In genomic region chr2:139216435-139216834, GRCh38 we compare ENCODE assay signal across 40 cellular contexts.
"Had no signal": no experiment of that assay in that cellular context is flagged by ENCODE, and none has a peak within 500 bp of the region (broad histone marks: within the 10 kb centered on the region; RNA-seq: fewer than 3 reads in every experiment).

No MANE protein-coding gene starts in this region.

- H3K27me3 Mint-ChIP-seq: activated naive CD4-positive, alpha-beta T cell treated with anti-CD3 and anti-CD28 coated beads, Interleukin-2, amount 10 ng/mL, durations not matched to agents 7 days and 5 days; activated naive CD4-positive, alpha-beta T cell treated with anti-CD3 and anti-CD28 coated beads, Interleukin-2, amount 50 U/mL, for 24 hours; activated naive CD8-positive, alpha-beta T cell; activated naive CD8-positive, alpha-beta T cell treated with anti-CD3 and anti-CD28 coated beads for 36 hours; activated naive CD8-positive, alpha-beta T cell treated with anti-CD3 and anti-CD28 coated beads, Interleukin-2, amount 10 ng/mL, durations not matched to agents 7 days and 5 days; activated naive CD8-positive, alpha-beta T cell treated with anti-CD3 and anti-CD28 coated beads, Interleukin-2, amount 50 U/mL, for 24 hours; activated T-cell treated with anti-CD3 and anti-CD28 coated beads, Interleukin-2, amount 50 U/mL, for 24 hours; activated T-helper 17 cell treated with anti-CD3 and anti-CD28 coated beads, Interleukin-2, amount 50 U/mL, for 72 hours; brain; central memory CD8-positive, alpha-beta T cell had no signal

- FAIRE-seq: astrocyte, bronchial epithelial cell had no signal

- ATAC-seq: activated naive CD4-positive, alpha-beta T cell treated with anti-CD3 and anti-CD28 coated beads, Interleukin-2, amount 50 U/mL, for 72 hours; activated naive CD8-positive, alpha-beta T cell treated with anti-CD3 and anti-CD28 coated beads, Interleukin-2, amount 50 U/mL, for 24 hours; activated T-cell treated with anti-CD3 and anti-CD28 coated beads, Interleukin-2, amount 50 U/mL, for 4 hours; activated T-cell treated with anti-CD3 and anti-CD28 coated beads, Interleukin-2, amount 50 U/mL, for 72 hours; activated T-helper 17 cell treated with anti-CD3 and anti-CD28 coated beads, Interleukin-2, amount 50 U/mL, for 72 hours; body of pancreas had no signal

- H3K9me3 ChIP-seq: adrenal gland, ascending aorta, body of pancreas, breast epithelium had no signal

- H3K27ac Mint-ChIP-seq: activated naive CD4-positive, alpha-beta T cell treated with anti-CD3 and anti-CD28 coated beads for 36 hours; activated naive CD4-positive, alpha-beta T cell treated with anti-CD3 and anti-CD28 coated beads, Interleukin-2, amount 10 ng/mL, durations not matched to agents 7 days and 5 days; activated naive CD4-positive, alpha-beta T cell treated with anti-CD3 and anti-CD28 coated beads, Interleukin-2, amount 50 U/mL, for 24 hours; activated naive CD4-positive, alpha-beta T cell treated with anti-CD3 and anti-CD28 coated beads, Interleukin-2, amount 50 U/mL, for 72 hours; activated naive CD8-positive, alpha-beta T cell; activated naive CD8-positive, alpha-beta T cell treated with anti-CD3 and anti-CD28 coated beads for 36 hours; activated naive CD8-positive, alpha-beta T cell treated with anti-CD3 and anti-CD28 coated beads, Interleukin-2, amount 10 ng/mL, durations not matched to agents 7 days and 5 days; activated naive CD8-positive, alpha-beta T cell treated with anti-CD3 and anti-CD28 coated beads, Interleukin-2, amount 50 U/mL, for 24 hours; activated T-cell treated with anti-CD3 and anti-CD28 coated beads, Interleukin-2, amount 50 U/mL, for 24 hours; activated T-cell treated with anti-CD3 and anti-CD28 coated beads, Interleukin-2, amount 50 U/mL, for 72 hours; activated T-helper 1 cell treated with anti-CD3 and anti-CD28 coated beads, Interleukin-12 subunit alpha, Interleukin-12 subunit beta, Interleukin-2, Interleukin-4 antibody, amounts not matched to agents 30 ng/mL and 10 ng/mL and 1 ng/mL, durations not matched to agents 14 hours and 24 hours and 36 hours; activated T-helper 17 cell treated with anti-CD3 and anti-CD28 coated beads, Interleukin-2, amount 50 U/mL, for 72 hours; activated T-helper 2 cell treated with anti-CD3 and anti-CD28 coated beads, Interferon-gamma antibody, Interleukin-2, Interleukin-4, amounts not matched to agents 10 μg/mL and 5 μg/mL and 100 μg/mL, durations not matched to agents 14 hours and 24 hours and 36 hours; brain had no signal

- DNase-seq: activated effector memory CD4-positive, alpha-beta T cell treated with anti-CD3 and anti-CD28 coated beads, Interleukin-2, amount 50 U/mL, for 16 hours; activated effector memory CD4-positive, alpha-beta T cell treated with Interleukin-2 at 50 U/mL for 16 hours; activated gamma-delta T cell; activated gamma-delta T cell treated with Interleukin-2 at 50 U/mL for 16 hours; activated naive CD4-positive, alpha-beta T cell; activated naive CD4-positive, alpha-beta T cell treated with anti-CD3 and anti-CD28 coated beads for 36 hours; activated naive CD4-positive, alpha-beta T cell treated with anti-CD3 and anti-CD28 coated beads, Interleukin-2, amount 10 ng/mL, durations not matched to agents 7 days and 5 days; activated naive CD4-positive, alpha-beta T cell treated with anti-CD3 and anti-CD28 coated beads, Interleukin-2, amount 50 U/mL, for 16 hours; activated naive CD4-positive, alpha-beta T cell treated with Interleukin-2 at 50 U/mL for 16 hours; activated naive CD8-positive, alpha-beta T cell treated with anti-CD3 and anti-CD28 coated beads for 36 hours; activated naive CD8-positive, alpha-beta T cell treated with anti-CD3 and anti-CD28 coated beads, Interleukin-2, amount 10 ng/mL, durations not matched to agents 7 days and 5 days; activated naive CD8-positive, alpha-beta T cell treated with anti-CD3 and anti-CD28 coated beads, Interleukin-2, amount 50 U/mL, for 24 hours; activated T-cell treated with anti-CD3 and anti-CD28 coated beads, Interleukin-2, amount 50 U/mL, for 1 hour; activated T-cell treated with anti-CD3 and anti-CD28 coated beads, Interleukin-2, amount 50 U/mL, for 24 hours; activated T-cell treated with anti-CD3 and anti-CD28 coated beads, Interleukin-2, amount 50 U/mL, for 4 hours; activated T-cell treated with anti-CD3 and anti-CD28 coated beads, Interleukin-2, amount 50 U/mL, for 48 hours; activated T-cell treated with anti-CD3 and anti-CD28 coated beads, Interleukin-2, amount 50 U/mL, for 72 hours; adrenal gland; amniotic stem cell; amygdala; anterior cingulate cortex; aorta; body of pancreas; brain microvascular endothelial cell; caudate nucleus; central memory CD4-positive, alpha-beta T cell; cerebellar nuclear complex had no signal

- H3K4me1 ChIP-seq: adrenal gland, ascending aorta, body of pancreas, breast epithelium had no signal

- H3K4me3 ChIP-seq: adrenal gland, ascending aorta, body of pancreas, breast epithelium, cardiac muscle cell had no signal

- H3K4me1 Mint-ChIP-seq: activated naive CD4-positive, alpha-beta T cell treated with anti-CD3 and anti-CD28 coated beads, Interleukin-2, amount 10 ng/mL, durations not matched to agents 7 days and 5 days; activated naive CD4-positive, alpha-beta T cell treated with anti-CD3 and anti-CD28 coated beads, Interleukin-2, amount 50 U/mL, for 24 hours; activated naive CD8-positive, alpha-beta T cell treated with anti-CD3 and anti-CD28 coated beads for 36 hours; activated naive CD8-positive, alpha-beta T cell treated with anti-CD3 and anti-CD28 coated beads, Interleukin-2, amount 10 ng/mL, durations not matched to agents 7 days and 5 days; activated naive CD8-positive, alpha-beta T cell treated with anti-CD3 and anti-CD28 coated beads, Interleukin-2, amount 50 U/mL, for 24 hours; activated T-helper 17 cell treated with anti-CD3 and anti-CD28 coated beads, Interleukin-2, amount 50 U/mL, for 72 hours; brain; central memory CD8-positive, alpha-beta T cell had no signal

- H3K27ac ChIP-seq: adrenal gland, ascending aorta, body of pancreas, brain microvascular endothelial cell, breast epithelium, cardiac muscle cell had no signal

- H3K36me3 ChIP-seq: adrenal gland, ascending aorta, brain microvascular endothelial cell, breast epithelium, cardiac muscle cell had no signal

- H3K36me3 Mint-ChIP-seq: activated naive CD4-positive, alpha-beta T cell treated with anti-CD3 and anti-CD28 coated beads, Interleukin-2, amount 10 ng/mL, durations not matched to agents 7 days and 5 days; activated naive CD4-positive, alpha-beta T cell treated with anti-CD3 and anti-CD28 coated beads, Interleukin-2, amount 50 U/mL, for 24 hours; activated naive CD8-positive, alpha-beta T cell; activated naive CD8-positive, alpha-beta T cell treated with anti-CD3 and anti-CD28 coated beads for 36 hours; activated naive CD8-positive, alpha-beta T cell treated with anti-CD3 and anti-CD28 coated beads, Interleukin-2, amount 10 ng/mL, durations not matched to agents 7 days and 5 days; brain had no signal

- H3K4me3 Mint-ChIP-seq: activated naive CD4-positive, alpha-beta T cell treated with anti-CD3 and anti-CD28 coated beads for 36 hours; activated naive CD4-positive, alpha-beta T cell treated with anti-CD3 and anti-CD28 coated beads, Interleukin-2, amount 10 ng/mL, durations not matched to agents 7 days and 5 days; activated naive CD4-positive, alpha-beta T cell treated with anti-CD3 and anti-CD28 coated beads, Interleukin-2, amount 50 U/mL, for 24 hours; activated naive CD8-positive, alpha-beta T cell; activated naive CD8-positive, alpha-beta T cell treated with anti-CD3 and anti-CD28 coated beads for 36 hours; activated naive CD8-positive, alpha-beta T cell treated with anti-CD3 and anti-CD28 coated beads, Interleukin-2, amount 10 ng/mL, durations not matched to agents 7 days and 5 days; activated naive CD8-positive, alpha-beta T cell treated with anti-CD3 and anti-CD28 coated beads, Interleukin-2, amount 50 U/mL, for 24 hours; activated T-cell treated with anti-CD3 and anti-CD28 coated beads, Interleukin-2, amount 50 U/mL, for 24 hours; activated T-cell treated with anti-CD3 and anti-CD28 coated beads, Interleukin-2, amount 50 U/mL, for 4 hours; activated T-cell treated with anti-CD3 and anti-CD28 coated beads, Interleukin-2, amount 50 U/mL, for 72 hours; activated T-helper 1 cell treated with anti-CD3 and anti-CD28 coated beads, Interleukin-12 subunit alpha, Interleukin-12 subunit beta, Interleukin-2, Interleukin-4 antibody, amounts not matched to agents 30 ng/mL and 10 ng/mL and 1 ng/mL, durations not matched to agents 14 hours and 24 hours and 36 hours; activated T-helper 17 cell treated with anti-CD3 and anti-CD28 coated beads, Interleukin-2, amount 50 U/mL, for 72 hours; brain; central memory CD8-positive, alpha-beta T cell had no signal

- H3K27me3 ChIP-seq: adrenal gland, ascending aorta, body of pancreas, brain microvascular endothelial cell, breast epithelium, cardiac muscle cell had no signal
